Comparison of ENCODE assay signal across 21 cellular contexts in the genomic region with DNA sequence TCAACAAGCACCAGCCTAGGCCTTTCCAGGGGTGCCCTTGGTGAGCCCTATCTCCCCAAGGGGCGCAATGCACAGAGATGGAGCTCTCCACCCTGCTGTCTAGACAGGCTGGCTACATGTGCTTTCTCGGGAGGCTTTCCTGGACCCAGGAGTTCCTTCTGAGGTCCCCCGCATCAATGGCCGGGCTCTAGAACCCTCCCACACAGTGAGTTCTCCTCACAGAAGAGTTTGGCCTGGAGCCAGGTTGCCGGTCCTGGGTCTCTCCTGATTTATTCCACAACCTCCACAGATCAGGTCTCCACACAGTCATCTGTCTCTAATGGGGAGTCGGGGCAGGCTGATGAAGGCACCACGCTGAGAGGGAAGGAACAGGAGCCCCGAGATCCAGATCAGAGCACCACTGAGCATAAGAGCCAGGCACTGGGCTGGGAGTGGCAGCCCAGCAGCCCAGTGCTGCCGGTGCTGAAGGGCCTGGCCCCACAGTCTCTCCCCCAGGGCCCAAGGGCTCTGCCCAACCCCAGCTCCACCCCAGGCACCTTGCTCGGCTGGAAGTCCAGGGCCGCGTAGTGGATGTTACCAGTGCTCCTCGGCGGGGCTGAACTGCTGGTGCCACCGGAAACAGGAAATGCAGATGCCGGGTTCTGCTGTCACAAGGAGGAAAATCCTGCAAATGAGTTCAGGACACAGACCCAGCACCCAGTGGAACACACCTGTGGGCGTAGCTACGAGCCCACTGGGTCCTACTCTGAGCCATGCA. TPM values are rescaled to one million over a fixed set of nuclear protein-coding genes. Genes with fewer than 3 reads are reported as not detected.
DNase-seq lines count a peak whose midpoint lies in the region; ATAC-seq, FAIRE-seq and TF ChIP-seq lines count a peak whose summit lies in the region.
"Had no signal": no experiment of that assay in that cellular context is flagged by ENCODE, and none has a peak within 500 bp of the region (broad histone marks: within the 10 kb centered on the region; RNA-seq: fewer than 3 reads in every experiment).

No MANE protein-coding gene starts in this region.

- ATAC-seq in HG02571 (IDR thresholded peaks at IDR 0.05; ENCODE audit: unreplicated experiment) = no peak
- ATAC-seq: CD8-positive, alpha-beta T cell had no signal

- no peaks in the 10 kb centered on the region for H3K9me3 ChIP-seq in BLaER1 treated with 17β-estradiol and CSF1 and Interleukin-3, amounts not matched to agents 10 nM and 100 nM (replicated peaks in 1 of 11)
- no peaks in the 10 kb centered on the region for H3K9me3 ChIP-seq in SK-N-MC (ENCODE audit: low read depth, low read length)
- no peaks in the 10 kb centered on the region for H3K9me3 ChIP-seq in kidney (ENCODE audit: control insufficient read depth in 1 of 2, low read length in 2 of 2)
- H3K9me3 ChIP-seq: SJSA1 had no signal

- no peaks in the 10 kb centered on the region for H3K36me3 ChIP-seq in BLaER1 treated with 17β-estradiol and CSF1 and Interleukin-3, amounts not matched to agents 10 nM and 100 nM
- H3K36me3 ChIP-seq in SK-N-MC (ENCODE audit: insufficient read depth, low read length) = no peaks in the 10 kb centered on the region
- no peaks in the 10 kb centered on the region for H3K36me3 ChIP-seq in kidney (ENCODE audit: control insufficient read depth in 1 of 2, insufficient read depth in 2 of 2, low read length in 2 of 2)
- H3K36me3 ChIP-seq: SJSA1 had no signal

- TF ChIP-seq CTCF in kidney (IDR thresholded peaks at IDR 0.05; ENCODE audit: borderline replicate concordance, extremely low read depth, insufficient read depth) (no peak), chondrocyte (IDR thresholded peaks at IDR 0.05) (no peak)

- no peak overlapping the region for H3K4me3 Mint-ChIP-seq in chondrocyte (ENCODE audit: unreplicated experiment)
- H3K4me3 Mint-ChIP-seq: CD8-positive, alpha-beta T cell; HFFc6 had no signal

- DNase-seq in AG20443 (ENCODE audit: low spot score) (peak; percentile 9), SK-N-MC (ENCODE audit: low read depth, low spot score) (no peak), kidney (peak; percentile 45), chondrocyte (ENCODE audit: low spot score) (no peak), NCI-H1105 (lab: John Stamatoyannopoulos, UW) (no peak)
- DNase-seq: CD8-positive, alpha-beta T cell; DMS53; GDM1; H7; HFFc6; KG1; NCI-H1092; NCI-H1436 treated with DMSO at 0.1 percent for 48 hours; NCI-H1930; NCI-H69 had no signal

- H3K27ac Mint-ChIP-seq in chondrocyte (ENCODE audit: unreplicated experiment) = no peak overlapping the region
- H3K27ac Mint-ChIP-seq: CD8-positive, alpha-beta T cell; HFFc6 had no signal

- H3K9ac ChIP-seq in BLaER1 treated with 17β-estradiol and CSF1 and Interleukin-3, amounts not matched to agents 10 nM and 100 nM = 0 out of 22 replicates have a peak overlapping the region, but pooled peaks of 1 of the 11 experiments have one; percentile 8
- no peak overlapping the region for H3K9ac ChIP-seq in SK-N-MC (ENCODE audit: insufficient read length)
- no peak overlapping the region for H3K9ac ChIP-seq in kidney (ENCODE audit: low read length in 2 of 2)

- no peaks in the 10 kb centered on the region for H4K20me1 ChIP-seq in BLaER1 treated with 17β-estradiol and CSF1 and Interleukin-3, amounts not matched to agents 10 nM and 100 nM

- no peaks in the 10 kb centered on the region for H3K27me3 ChIP-seq in BLaER1 treated with 17β-estradiol and CSF1 and Interleukin-3, amounts not matched to agents 10 nM and 100 nM
- H3K27me3 ChIP-seq: SJSA1 had no signal

- no peaks in the 10 kb centered on the region for H3K27me3 Mint-ChIP-seq in chondrocyte (ENCODE audit: low read depth)

- H3K27ac ChIP-seq in BLaER1 treated with 17β-estradiol and CSF1 and Interleukin-3, amounts not matched to agents 10 nM and 100 nM = peak overlapping the region in 3 of 11 experiments; percentile 8 to 28 (median 25); a peak in 6 of 22 replicates
- H3K27ac ChIP-seq in SK-N-MC (no peak overlapping the region), kidney (ENCODE audit: low read depth in 2 of 2, low read length in 2 of 2) (no peak overlapping the region)
- H3K27ac ChIP-seq: SJSA1 had no signal

- intact Hi-C loops in kidney (cut with DNase I) = no loop called here

- H3K4me3 ChIP-seq in BLaER1 treated with 17β-estradiol and CSF1 and Interleukin-3, amounts not matched to agents 10 nM and 100 nM = no peak overlapping the region
- H3K4me3 ChIP-seq in SK-N-MC (peak overlapping the region; percentile 15; the same call in 1 of the 2 replicates), kidney (ENCODE audit: low read length in 2 of 2) (no peak overlapping the region)
- H3K4me3 ChIP-seq: SJSA1 had no signal

- H3K4me1 ChIP-seq in BLaER1 treated with 17β-estradiol and CSF1 and Interleukin-3, amounts not matched to agents 10 nM and 100 nM = peaks cover 7 to 63% (median 56%) of the 10 kb centered on the region in 10 experiments; a peak in 18 of 20 replicates
- no peaks in the 10 kb centered on the region for H3K4me1 ChIP-seq in kidney (ENCODE audit: control insufficient read depth in 1 of 2, insufficient read depth in 1 of 2, low read depth in 1 of 2, low read length in 2 of 2)
- H3K4me1 ChIP-seq: SJSA1 had no signal

- no peaks in the 10 kb centered on the region for H3K36me3 Mint-ChIP-seq in chondrocyte (ENCODE audit: low read depth)
- H3K36me3 Mint-ChIP-seq: CD8-positive, alpha-beta T cell had no signal

- peaks cover 11% of the 10 kb centered on the region for H3K9me3 Mint-ChIP-seq in chondrocyte (ENCODE audit: low read depth)
- H3K9me3 Mint-ChIP-seq: CD8-positive, alpha-beta T cell had no signal

- H3K4me2 ChIP-seq in BLaER1 treated with 17β-estradiol and CSF1 and Interleukin-3, amounts not matched to agents 10 nM and 100 nM = peak overlapping the region; percentile 40 to 80 (median 67); a peak in 20 of 22 replicates

- FAIRE-seq in kidney (lab: Jason Lieb, UNC) = no peak

- no peaks in the 10 kb centered on the region for H3K4me1 Mint-ChIP-seq in chondrocyte (ENCODE audit: low read depth)

RNA-seq across cellular contexts. Expression of a gene that starts 44.7 kb away (rescaled TPM):
- total RNA-seq in kidney (not detected), chondrocyte (not detected in 3 replicates)
- polyA plus RNA-seq in kidney (ENCODE audit: insufficient read depth, low read depth, low replicate concordance) = not detected
- total RNA-seq: A673, HFFc6, NCI-H460, SJSA1 had no signal
- polyA plus RNA-seq: BJ had no signal

Comparison
In these comparisons a context has a peak if more than half of its experiments do, and no peak if none do; other contexts are left out.
1. DNase-seq: peak in AG20443 (single experiment) and kidney (single experiment); none in SK-N-MC (single experiment), chondrocyte (single experiment) and NCI-H1105 (single experiment).